1 cellular context compared by ENCODE assay signal in the genomic region with DNA sequence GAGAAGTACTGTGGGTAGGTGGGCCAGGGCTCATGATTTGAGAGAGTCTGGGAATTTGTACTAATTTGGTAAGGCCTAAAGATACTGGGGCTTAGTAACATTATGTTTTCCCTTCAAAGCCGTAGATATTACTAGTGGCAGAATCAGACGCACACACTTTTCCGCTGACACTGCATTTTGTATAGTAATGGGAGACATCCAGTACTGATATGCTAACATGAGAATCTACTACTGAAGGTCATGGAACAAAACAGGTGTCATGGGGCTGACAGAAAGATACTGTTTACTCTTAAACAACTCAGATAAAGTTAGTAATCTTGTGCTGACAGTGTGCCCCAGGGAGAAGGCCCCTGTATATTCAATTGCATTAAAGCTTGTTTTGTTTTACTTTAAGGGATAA.
TF ChIP-seq lines count a peak whose summit lies in the region.

No MANE protein-coding gene starts in this region.

TF ChIP-seq in GM23338, 12 proteins besides CTCF, POLR2A, EP300 and RAD21 (continued from another document):
- TF ChIP-seq, protein P1, sequence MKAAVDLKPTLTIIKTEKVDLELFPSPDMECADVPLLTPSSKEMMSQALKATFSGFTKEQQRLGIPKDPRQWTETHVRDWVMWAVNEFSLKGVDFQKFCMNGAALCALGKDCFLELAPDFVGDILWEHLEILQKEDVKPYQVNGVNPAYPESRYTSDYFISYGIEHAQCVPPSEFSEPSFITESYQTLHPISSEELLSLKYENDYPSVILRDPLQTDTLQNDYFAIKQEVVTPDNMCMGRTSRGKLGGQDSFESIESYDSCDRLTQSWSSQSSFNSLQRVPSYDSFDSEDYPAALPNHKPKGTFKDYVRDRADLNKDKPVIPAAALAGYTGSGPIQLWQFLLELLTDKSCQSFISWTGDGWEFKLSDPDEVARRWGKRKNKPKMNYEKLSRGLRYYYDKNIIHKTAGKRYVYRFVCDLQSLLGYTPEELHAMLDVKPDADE (IDR thresholded peaks at IDR 0.05): no peak
- TF ChIP-seq, protein P2, sequence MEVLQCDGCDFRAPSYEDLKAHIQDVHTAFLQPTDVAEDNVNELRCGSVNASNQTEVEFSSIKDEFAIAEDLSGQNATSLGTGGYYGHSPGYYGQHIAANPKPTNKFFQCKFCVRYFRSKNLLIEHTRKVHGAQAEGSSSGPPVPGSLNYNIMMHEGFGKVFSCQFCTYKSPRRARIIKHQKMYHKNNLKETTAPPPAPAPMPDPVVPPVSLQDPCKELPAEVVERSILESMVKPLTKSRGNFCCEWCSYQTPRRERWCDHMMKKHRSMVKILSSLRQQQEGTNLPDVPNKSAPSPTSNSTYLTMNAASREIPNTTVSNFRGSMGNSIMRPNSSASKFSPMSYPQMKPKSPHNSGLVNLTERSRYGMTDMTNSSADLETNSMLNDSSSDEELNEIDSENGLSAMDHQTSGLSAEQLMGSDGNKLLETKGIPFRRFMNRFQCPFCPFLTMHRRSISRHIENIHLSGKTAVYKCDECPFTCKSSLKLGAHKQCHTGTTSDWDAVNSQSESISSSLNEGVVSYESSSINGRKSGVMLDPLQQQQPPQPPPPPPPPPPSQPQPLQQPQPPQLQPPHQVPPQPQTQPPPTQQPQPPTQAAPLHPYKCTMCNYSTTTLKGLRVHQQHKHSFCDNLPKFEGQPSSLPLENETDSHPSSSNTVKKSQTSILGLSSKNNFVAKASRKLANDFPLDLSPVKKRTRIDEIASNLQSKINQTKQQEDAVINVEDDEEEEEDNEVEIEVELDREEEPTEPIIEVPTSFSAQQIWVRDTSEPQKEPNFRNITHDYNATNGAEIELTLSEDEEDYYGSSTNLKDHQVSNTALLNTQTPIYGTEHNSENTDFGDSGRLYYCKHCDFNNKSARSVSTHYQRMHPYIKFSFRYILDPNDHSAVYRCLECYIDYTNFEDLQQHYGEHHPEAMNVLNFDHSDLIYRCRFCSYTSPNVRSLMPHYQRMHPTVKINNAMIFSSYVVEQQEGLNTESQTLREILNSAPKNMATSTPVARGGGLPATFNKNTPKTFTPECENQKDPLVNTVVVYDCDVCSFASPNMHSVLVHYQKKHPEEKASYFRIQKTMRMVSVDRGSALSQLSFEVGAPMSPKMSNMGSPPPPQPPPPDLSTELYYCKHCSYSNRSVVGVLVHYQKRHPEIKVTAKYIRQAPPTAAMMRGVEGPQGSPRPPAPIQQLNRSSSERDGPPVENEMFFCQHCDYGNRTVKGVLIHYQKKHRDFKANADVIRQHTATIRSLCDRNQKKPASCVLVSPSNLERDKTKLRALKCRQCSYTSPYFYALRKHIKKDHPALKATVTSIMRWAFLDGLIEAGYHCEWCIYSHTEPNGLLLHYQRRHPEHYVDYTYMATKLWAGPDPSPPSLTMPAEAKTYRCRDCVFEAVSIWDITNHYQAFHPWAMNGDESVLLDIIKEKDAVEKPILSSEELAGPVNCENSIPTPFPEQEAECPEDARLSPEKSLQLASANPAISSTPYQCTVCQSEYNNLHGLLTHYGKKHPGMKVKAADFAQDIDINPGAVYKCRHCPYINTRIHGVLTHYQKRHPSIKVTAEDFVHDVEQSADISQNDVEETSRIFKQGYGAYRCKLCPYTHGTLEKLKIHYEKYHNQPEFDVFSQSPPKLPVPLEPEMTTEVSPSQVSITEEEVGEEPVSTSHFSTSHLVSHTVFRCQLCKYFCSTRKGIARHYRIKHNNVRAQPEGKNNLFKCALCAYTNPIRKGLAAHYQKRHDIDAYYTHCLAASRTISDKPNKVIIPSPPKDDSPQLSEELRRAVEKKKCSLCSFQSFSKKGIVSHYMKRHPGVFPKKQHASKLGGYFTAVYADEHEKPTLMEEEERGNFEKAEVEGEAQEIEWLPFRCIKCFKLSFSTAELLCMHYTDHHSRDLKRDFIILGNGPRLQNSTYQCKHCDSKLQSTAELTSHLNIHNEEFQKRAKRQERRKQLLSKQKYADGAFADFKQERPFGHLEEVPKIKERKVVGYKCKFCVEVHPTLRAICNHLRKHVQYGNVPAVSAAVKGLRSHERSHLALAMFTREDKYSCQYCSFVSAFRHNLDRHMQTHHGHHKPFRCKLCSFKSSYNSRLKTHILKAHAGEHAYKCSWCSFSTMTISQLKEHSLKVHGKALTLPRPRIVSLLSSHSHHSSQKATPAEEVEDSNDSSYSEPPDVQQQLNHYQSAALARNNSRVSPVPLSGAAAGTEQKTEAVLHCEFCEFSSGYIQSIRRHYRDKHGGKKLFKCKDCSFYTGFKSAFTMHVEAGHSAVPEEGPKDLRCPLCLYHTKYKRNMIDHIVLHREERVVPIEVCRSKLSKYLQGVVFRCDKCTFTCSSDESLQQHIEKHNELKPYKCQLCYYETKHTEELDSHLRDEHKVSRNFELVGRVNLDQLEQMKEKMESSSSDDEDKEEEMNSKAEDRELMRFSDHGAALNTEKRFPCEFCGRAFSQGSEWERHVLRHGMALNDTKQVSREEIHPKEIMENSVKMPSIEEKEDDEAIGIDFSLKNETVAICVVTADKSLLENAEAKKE (CRISPR knock-in tag; IDR thresholded peaks at IDR 0.05): no peak
- TF ChIP-seq STAT1 (IDR thresholded peaks at IDR 0.05; ENCODE audit: unreplicated experiment) (no peak), NANOG (IDR thresholded peaks at IDR 0.05; ENCODE audit: borderline replicate concordance) (no peak), POLR2AphosphoS5 (IDR thresholded peaks at IDR 0.05; ENCODE audit: low read depth) (no peak), EZH2phosphoT487 (IDR thresholded peaks at IDR 0.05; ENCODE audit: unreplicated experiment) (no peak), EZH2 (IDR thresholded peaks at IDR 0.05; ENCODE audit: low read depth, unreplicated experiment) (no peak), CREB1 (CRISPR knock-in tag; IDR thresholded peaks at IDR 0.05; ENCODE audit: low read depth) (no peak), JUNB (IDR thresholded peaks at IDR 0.05; ENCODE audit: unreplicated experiment) (no peak)
- TF ChIP-seq, protein P3, sequence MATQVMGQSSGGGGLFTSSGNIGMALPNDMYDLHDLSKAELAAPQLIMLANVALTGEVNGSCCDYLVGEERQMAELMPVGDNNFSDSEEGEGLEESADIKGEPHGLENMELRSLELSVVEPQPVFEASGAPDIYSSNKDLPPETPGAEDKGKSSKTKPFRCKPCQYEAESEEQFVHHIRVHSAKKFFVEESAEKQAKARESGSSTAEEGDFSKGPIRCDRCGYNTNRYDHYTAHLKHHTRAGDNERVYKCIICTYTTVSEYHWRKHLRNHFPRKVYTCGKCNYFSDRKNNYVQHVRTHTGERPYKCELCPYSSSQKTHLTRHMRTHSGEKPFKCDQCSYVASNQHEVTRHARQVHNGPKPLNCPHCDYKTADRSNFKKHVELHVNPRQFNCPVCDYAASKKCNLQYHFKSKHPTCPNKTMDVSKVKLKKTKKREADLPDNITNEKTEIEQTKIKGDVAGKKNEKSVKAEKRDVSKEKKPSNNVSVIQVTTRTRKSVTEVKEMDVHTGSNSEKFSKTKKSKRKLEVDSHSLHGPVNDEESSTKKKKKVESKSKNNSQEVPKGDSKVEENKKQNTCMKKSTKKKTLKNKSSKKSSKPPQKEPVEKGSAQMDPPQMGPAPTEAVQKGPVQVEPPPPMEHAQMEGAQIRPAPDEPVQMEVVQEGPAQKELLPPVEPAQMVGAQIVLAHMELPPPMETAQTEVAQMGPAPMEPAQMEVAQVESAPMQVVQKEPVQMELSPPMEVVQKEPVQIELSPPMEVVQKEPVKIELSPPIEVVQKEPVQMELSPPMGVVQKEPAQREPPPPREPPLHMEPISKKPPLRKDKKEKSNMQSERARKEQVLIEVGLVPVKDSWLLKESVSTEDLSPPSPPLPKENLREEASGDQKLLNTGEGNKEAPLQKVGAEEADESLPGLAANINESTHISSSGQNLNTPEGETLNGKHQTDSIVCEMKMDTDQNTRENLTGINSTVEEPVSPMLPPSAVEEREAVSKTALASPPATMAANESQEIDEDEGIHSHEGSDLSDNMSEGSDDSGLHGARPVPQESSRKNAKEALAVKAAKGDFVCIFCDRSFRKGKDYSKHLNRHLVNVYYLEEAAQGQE (IDR thresholded peaks at IDR 0.05; ENCODE audit: unreplicated experiment): no peak
